In genomic region chr12:130809791-130810190, GRCh38 we compare ENCODE assay signal across 2 cellular contexts.
TF ChIP-seq lines count a peak whose summit lies in the region.

No MANE protein-coding gene starts in this region.

TF ChIP-seq in HepG2, 621 proteins besides CTCF, POLR2A, EP300 and RAD21:
- TF ChIP-seq ZNF121 (CRISPR knock-in tag; IDR thresholded peaks at IDR 0.05) (peak; percentile 64; the same call in 1 of the 2 replicates), JUN (CRISPR knock-in tag; IDR thresholded peaks at IDR 0.05) (no peak)

TF ChIP-seq in K562, 482 proteins besides CTCF, POLR2A, EP300 and RAD21:
- TF ChIP-seq ZNF512 (tag; IDR thresholded peaks at IDR 0.05): no peak
- TF ChIP-seq RBM25 (IDR thresholded peaks at IDR 0.05; ENCODE audit: low read depth, low read length, severe bottlenecking): peak; percentile 60
- peak; percentile 92 for TF ChIP-seq ZNF121 (CRISPR knock-in tag; conservative IDR thresholded peaks at IDR 0.05)
